In genomic region chr17:33778505-33779398, GRCh38 we compare ENCODE assay signal across 9 cellular contexts.
A peak's percentile ranks its signal among the peaks of the same experiment; 100 is the strongest.
DNase-seq lines count a peak whose midpoint lies in the region; ATAC-seq and TF ChIP-seq lines count a peak whose summit lies in the region.
"Had no signal": no experiment of that assay in that cellular context is flagged by ENCODE, and none has a peak within 500 bp of the region (broad histone marks: within the 10 kb centered on the region; RNA-seq: fewer than 3 reads in every experiment).

No MANE protein-coding gene starts in this region.

- no peaks in the 10 kb centered on the region for H3K36me3 Mint-ChIP-seq in MCF 10A (ENCODE audit: insufficient read depth, unreplicated experiment)
- H3K36me3 Mint-ChIP-seq: activated naive CD4-positive, alpha-beta T cell treated with anti-CD3 and anti-CD28 coated beads, Interleukin-2, amount 50 U/mL, for 72 hours had no signal

- no peaks in the 10 kb centered on the region for H3K4me1 Mint-ChIP-seq in MCF 10A (ENCODE audit: insufficient read depth, unreplicated experiment)

- no TSS peak for BruUV-seq in MCF 10A (replicated peaks; lab: Mats Ljungman, UMichigan)

- DNase-seq in DMS53 (lab: John Stamatoyannopoulos, UW), result peak; percentile 59
- DNase-seq in HK-2 (ENCODE audit: unreplicated experiment), result peak; percentile 54
- peak; percentile 84 for DNase-seq in OCI-M1 (lab: John Stamatoyannopoulos, UW)
- peak; percentile 30 for DNase-seq in MCF 10A (ENCODE audit: unreplicated experiment)
- DNase-seq in islet precursor cell, result peak; percentile 74
- peak; percentile 3 for DNase-seq in stimulated activated CD4-positive, alpha-beta T cell treated with anti-CD3 and anti-CD28 coated beads, Interleukin-2, amount 100 ng/mL, for 4 hours (ENCODE audit: low read depth)

- H3K27me3 Mint-ChIP-seq in MCF 10A (ENCODE audit: insufficient read depth, unreplicated experiment), result no peaks in the 10 kb centered on the region

- no peak for ATAC-seq in HG03045 (IDR thresholded peaks at IDR 0.05; ENCODE audit: unreplicated experiment)
- no peak for ATAC-seq in HG02970 (IDR thresholded peaks at IDR 0.05; ENCODE audit: low FRiP score, unreplicated experiment)
- ATAC-seq: activated naive CD4-positive, alpha-beta T cell treated with anti-CD3 and anti-CD28 coated beads, Interleukin-2, amount 50 U/mL, for 72 hours had no signal

- CTCF ChIA-PET in MCF 10A (lab: Yijun Ruan, JAX), result interaction anchor here (0.6 to 3.6 kb wide), 37 partner anchors 9 to 1500 kb away, joined by 3 to 24 read pairs (median 4); no protein-coding TSS in a partner anchor

- no peak overlapping the region for H3K27ac Mint-ChIP-seq in MCF 10A (ENCODE audit: low read depth, unreplicated experiment)
- H3K27ac Mint-ChIP-seq: activated naive CD4-positive, alpha-beta T cell treated with anti-CD3 and anti-CD28 coated beads, Interleukin-2, amount 50 U/mL, for 72 hours had no signal

- H3K9me3 Mint-ChIP-seq in MCF 10A (ENCODE audit: unreplicated experiment), result peaks cover 21% of the 10 kb centered on the region

- intact Hi-C loops in MCF 10A (cut with micrococcal nuclease), result loop anchor here (2.0 kb wide), 1 partner anchor 368 kb away; no protein-coding TSS in a partner anchor

- TF ChIP-seq CTCF in MCF 10A (IDR thresholded peaks at IDR 0.05; ENCODE audit: unreplicated experiment), result peak; percentile 81

- POLR2A ChIA-PET in MCF 10A (lab: Yijun Ruan, JAX), result no interaction called here

- no peak overlapping the region for H3K4me3 Mint-ChIP-seq in MCF 10A (ENCODE audit: unreplicated experiment)

Comparison
In these comparisons a context has a peak if more than half of its experiments do, and no peak if none do; other contexts are left out.
1. DNase-seq: peak in every context shown above with its lines; median percentile 84 in OCI-M1; 74 in islet precursor cell; 59 in DMS53; 54 in HK-2; 30 in MCF 10A; 3 in stimulated activated CD4-positive, alpha-beta T cell treated with anti-CD3 and anti-CD28 coated beads, Interleukin-2, amount 100 ng/mL, for 4 hours.